In the genomic region with DNA sequence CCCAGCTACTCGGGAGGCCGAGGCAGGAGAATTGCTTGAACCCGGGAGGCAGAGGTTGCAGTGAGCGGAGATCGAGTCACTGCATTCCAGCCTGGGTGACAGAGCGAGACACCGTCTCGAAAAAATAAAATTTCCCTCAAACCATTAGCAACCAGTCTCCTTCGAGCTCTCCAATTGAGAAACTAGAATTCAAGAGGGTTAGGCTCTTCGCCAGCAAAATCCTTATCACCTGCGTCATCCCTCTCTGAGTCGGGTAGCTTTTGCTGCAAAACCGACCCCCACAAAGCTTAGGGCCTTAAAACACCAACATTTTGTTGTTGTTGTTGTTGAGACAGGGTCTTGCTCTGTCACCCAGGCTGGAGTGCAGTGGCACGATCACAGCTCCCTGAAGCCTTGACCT, we compare ENCODE assay signal across 15 cellular contexts.
"Had no signal": no experiment of that assay in that cellular context is flagged by ENCODE, and none has a peak within 500 bp of the region (broad histone marks: within the 10 kb centered on the region; RNA-seq: fewer than 3 reads in every experiment).

No MANE protein-coding gene starts in this region.

- H3K36me3 ChIP-seq: MG63 had no signal

- H3K4me2 ChIP-seq: SK-N-SH had no signal

- H3K9ac ChIP-seq: SK-N-SH had no signal

- H3K9me3 ChIP-seq: MG63, SK-N-SH had no signal

- DNase-seq: KBM-7; MG63; NCI-H1105 treated with DMSO at 0.1 percent for 48 hours; NCI-H1417 treated with DMSO at 0.1 percent for 48 hours; NCI-H1694 treated with DMSO at 0.1 percent for 48 hours; NCI-H1930; NCI-H2081; NCI-H2107; NCI-H2227 treated with DMSO at 0.1 percent for 48 hours; NCI-H510A; NK-92 treated with Interleukin-12 subunit alpha and Interleukin-12 subunit beta, amount 100 ng/mL, for 24 hours; PC-3 had no signal

- ATAC-seq: Panc1, PC-3 had no signal

- H3K27me3 ChIP-seq: MG63 had no signal

- H3K27ac ChIP-seq: RWPE1 had no signal

- H3K4me3 ChIP-seq: MG63 had no signal
